ENCODE assay signal across 32 cellular contexts in genomic region chr4:37463457-37463856, GRCh38.
DNase-seq lines count a peak whose midpoint lies in the region; ATAC-seq and TF ChIP-seq lines count a peak whose summit lies in the region.
"Had no signal": no experiment of that assay in that cellular context is flagged by ENCODE, and none has a peak within 500 bp of the region (broad histone marks: within the 10 kb centered on the region; RNA-seq: fewer than 3 reads in every experiment).

No MANE protein-coding gene starts in this region.

- intact Hi-C loops in right lobe of liver (cut with DNase I) = no loop called here

- POLR2A ChIA-PET in naive thymus-derived CD8-positive, alpha-beta T cell (lab: Charles Lee) = no interaction called here

- ATAC-seq in right lobe of liver (no peak), HG02852 (IDR thresholded peaks at IDR 0.05; ENCODE audit: unreplicated experiment) (no peak)
- ATAC-seq in naive thymus-derived CD8-positive, alpha-beta T cell = no peak
- ATAC-seq: activated CD8-positive, alpha-beta memory T cell treated with anti-CD3 and anti-CD28 coated beads, Interleukin-2, amount 10 ng/mL, durations not matched to agents 7 days and 5 days; left cardiac atrium; naive thymus-derived CD4-positive, alpha-beta T cell; Panc1 had no signal

- peaks cover 9% of the 10 kb centered on the region for H3K4me1 Mint-ChIP-seq in progenitor cell of endocrine pancreas (ENCODE audit: low read depth)
- no peaks in the 10 kb centered on the region for H3K4me1 Mint-ChIP-seq in naive thymus-derived CD8-positive, alpha-beta T cell
- H3K4me1 Mint-ChIP-seq: activated CD8-positive, alpha-beta memory T cell treated with anti-CD3 and anti-CD28 coated beads, Interleukin-2, amount 10 ng/mL, durations not matched to agents 7 days and 5 days; CD8-positive, alpha-beta memory T cell had no signal

- WGBS in right lobe of liver (ENCODE audit: insufficient coverage, low coverage, low lambda C conversion rate, missing lambda C conversion rate) = 88% methylated on average over 1 of the region's 1 CpG

- no peaks in the 10 kb centered on the region for H3K27me3 ChIP-seq in right lobe of liver
- H3K27me3 ChIP-seq: BE2C, brain microvascular endothelial cell, upper lobe of left lung had no signal

- H3K27ac ChIP-seq in VCaP (peak overlapping the region; percentile 42), right lobe of liver (no peak overlapping the region)
- H3K27ac ChIP-seq: brain microvascular endothelial cell, epithelial cell of prostate had no signal

- peaks cover 12% of the 10 kb centered on the region for H3K36me3 Mint-ChIP-seq in progenitor cell of endocrine pancreas (ENCODE audit: insufficient read depth)
- H3K36me3 Mint-ChIP-seq in naive thymus-derived CD8-positive, alpha-beta T cell = no peaks in the 10 kb centered on the region
- H3K36me3 Mint-ChIP-seq: activated CD8-positive, alpha-beta memory T cell treated with anti-CD3 and anti-CD28 coated beads, Interleukin-2, amount 10 ng/mL, durations not matched to agents 7 days and 5 days; CD8-positive, alpha-beta memory T cell; memory B cell had no signal

- H3K9me3 ChIP-seq in right lobe of liver = no peaks in the 10 kb centered on the region
- H3K9me3 ChIP-seq: BE2C, upper lobe of left lung had no signal

- no peak overlapping the region for H3K4me3 ChIP-seq in right lobe of liver
- H3K4me3 ChIP-seq: upper lobe of left lung had no signal

- H3K27ac Mint-ChIP-seq in progenitor cell of endocrine pancreas = peak overlapping the region; percentile 12
- H3K27ac Mint-ChIP-seq in naive thymus-derived CD8-positive, alpha-beta T cell = peak overlapping the region in 1 of 10 donors; percentile 30
- H3K27ac Mint-ChIP-seq: activated B cell treated with CpG ODN at 0.5 μM for 24 hours; activated CD8-positive, alpha-beta memory T cell treated with anti-CD3 and anti-CD28 coated beads, Interleukin-2, amount 10 ng/mL, durations not matched to agents 7 days and 5 days; activated naive CD4-positive, alpha-beta T cell treated with anti-CD3 and anti-CD28 coated beads for 36 hours; activated T-helper 1 cell treated with anti-CD3 and anti-CD28 coated beads, Interleukin-12 subunit alpha, Interleukin-12 subunit beta, Interleukin-2, Interleukin-4 antibody, amounts not matched to agents 30 ng/mL and 10 ng/mL and 1 ng/mL, durations not matched to agents 14 hours and 24 hours and 36 hours; CD8-positive, alpha-beta memory T cell; memory B cell; naive thymus-derived CD4-positive, alpha-beta T cell had no signal

- H3K9me3 Mint-ChIP-seq in progenitor cell of endocrine pancreas (ENCODE audit: low read depth) = peaks cover 3% of the 10 kb centered on the region
- peaks cover 0 to 4% (median 0%) of the 10 kb centered on the region in 9 donors for H3K9me3 Mint-ChIP-seq in naive thymus-derived CD8-positive, alpha-beta T cell
- H3K9me3 Mint-ChIP-seq: activated B cell treated with CpG ODN at 0.5 μM for 24 hours; activated naive CD4-positive, alpha-beta T cell treated with anti-CD3 and anti-CD28 coated beads for 36 hours; activated T-helper 1 cell treated with anti-CD3 and anti-CD28 coated beads, Interleukin-12 subunit alpha, Interleukin-12 subunit beta, Interleukin-2, Interleukin-4 antibody, amounts not matched to agents 30 ng/mL and 10 ng/mL and 1 ng/mL, durations not matched to agents 14 hours and 24 hours and 36 hours; memory B cell had no signal

- TF ChIP-seq CTCF in VCaP (conservative IDR thresholded peaks at IDR 0.05) (0 out of 2 replicates have a peak, but pooled peaks have one; percentile 13), progenitor cell of endocrine pancreas (IDR thresholded peaks at IDR 0.05; ENCODE audit: unreplicated experiment) (no peak), right lobe of liver (IDR thresholded peaks at IDR 0.05) (no peak)

- no peaks in the 10 kb centered on the region for H3K27me3 Mint-ChIP-seq in progenitor cell of endocrine pancreas
- H3K27me3 Mint-ChIP-seq in naive thymus-derived CD8-positive, alpha-beta T cell = peaks cover 6 to 29% (median 23%) of the 10 kb centered on the region in 5 donors

- H3K36me3 ChIP-seq in right lobe of liver = no peaks in the 10 kb centered on the region
- H3K36me3 ChIP-seq: BE2C, brain microvascular endothelial cell, upper lobe of left lung had no signal

- peaks cover 0 to 21% (median 0%) of the 10 kb centered on the region in 4 donors for H3K4me1 ChIP-seq in right lobe of liver
- H3K4me1 ChIP-seq: BE2C had no signal

- no peak overlapping the region for H3K4me3 Mint-ChIP-seq in progenitor cell of endocrine pancreas (ENCODE audit: low read depth)
- no peak overlapping the region for H3K4me3 Mint-ChIP-seq in naive thymus-derived CD8-positive, alpha-beta T cell
- H3K4me3 Mint-ChIP-seq: activated B cell treated with CpG ODN at 0.5 μM for 24 hours; activated CD8-positive, alpha-beta memory T cell treated with anti-CD3 and anti-CD28 coated beads, Interleukin-2, amount 10 ng/mL, durations not matched to agents 7 days and 5 days; activated naive CD4-positive, alpha-beta T cell treated with anti-CD3 and anti-CD28 coated beads for 36 hours; activated T-helper 1 cell treated with anti-CD3 and anti-CD28 coated beads, Interleukin-12 subunit alpha, Interleukin-12 subunit beta, Interleukin-2, Interleukin-4 antibody, amounts not matched to agents 30 ng/mL and 10 ng/mL and 1 ng/mL, durations not matched to agents 14 hours and 24 hours and 36 hours; CD8-positive, alpha-beta memory T cell; memory B cell; naive thymus-derived CD4-positive, alpha-beta T cell had no signal

- no peak for TF ChIP-seq POLR2A in right lobe of liver (IDR thresholded peaks at IDR 0.05)

- DNase-seq in Daoy (ENCODE audit: low read depth) = peak; percentile 21
- DNase-seq in kidney tubule cell (ENCODE audit: low spot score) = peak; percentile 47
- DNase-seq in progenitor cell of endocrine pancreas (ENCODE audit: low spot score, unreplicated experiment) = no peak
- DNase-seq in right lobe of liver = no peak
- no peak for DNase-seq in T-helper 1 cell
- no peak for DNase-seq in naive thymus-derived CD8-positive, alpha-beta T cell
- DNase-seq: ACHN; activated B cell treated with CpG ODN at 0.5 μM for 24 hours; activated CD8-positive, alpha-beta memory T cell treated with anti-CD3 and anti-CD28 coated beads, Interleukin-2, amount 10 ng/mL, durations not matched to agents 7 days and 5 days; activated naive CD4-positive, alpha-beta T cell treated with anti-CD3 and anti-CD28 coated beads for 36 hours; amniotic stem cell; BE2C; brain microvascular endothelial cell; CD8-positive, alpha-beta memory T cell; DMS79 treated with DMSO at 0.1 percent for 48 hours; glutamatergic neuron; left cardiac atrium; naive thymus-derived CD4-positive, alpha-beta T cell; NCI-H1092 treated with DMSO at 0.1 percent for 48 hours; NCI-H187; NCI-H524; SIG-M5; stimulated activated CD4-positive, alpha-beta T cell treated with anti-CD3 and anti-CD28 coated beads, Interleukin-2, amount 100 ng/mL, for 24 hours; SW 1271; T1000; upper lobe of left lung had no signal

Comparison
In these comparisons a context has a peak if more than half of its experiments do, and no peak if none do; other contexts are left out.
1. DNase-seq: peak in Daoy (single experiment) and kidney tubule cell (single experiment); none in progenitor cell of endocrine pancreas (single experiment), right lobe of liver (0 of 3), T-helper 1 cell (0 of 5) and naive thymus-derived CD8-positive, alpha-beta T cell (0 of 10).